Comparison of ENCODE assay signal across 8 cellular contexts in the genomic region with DNA sequence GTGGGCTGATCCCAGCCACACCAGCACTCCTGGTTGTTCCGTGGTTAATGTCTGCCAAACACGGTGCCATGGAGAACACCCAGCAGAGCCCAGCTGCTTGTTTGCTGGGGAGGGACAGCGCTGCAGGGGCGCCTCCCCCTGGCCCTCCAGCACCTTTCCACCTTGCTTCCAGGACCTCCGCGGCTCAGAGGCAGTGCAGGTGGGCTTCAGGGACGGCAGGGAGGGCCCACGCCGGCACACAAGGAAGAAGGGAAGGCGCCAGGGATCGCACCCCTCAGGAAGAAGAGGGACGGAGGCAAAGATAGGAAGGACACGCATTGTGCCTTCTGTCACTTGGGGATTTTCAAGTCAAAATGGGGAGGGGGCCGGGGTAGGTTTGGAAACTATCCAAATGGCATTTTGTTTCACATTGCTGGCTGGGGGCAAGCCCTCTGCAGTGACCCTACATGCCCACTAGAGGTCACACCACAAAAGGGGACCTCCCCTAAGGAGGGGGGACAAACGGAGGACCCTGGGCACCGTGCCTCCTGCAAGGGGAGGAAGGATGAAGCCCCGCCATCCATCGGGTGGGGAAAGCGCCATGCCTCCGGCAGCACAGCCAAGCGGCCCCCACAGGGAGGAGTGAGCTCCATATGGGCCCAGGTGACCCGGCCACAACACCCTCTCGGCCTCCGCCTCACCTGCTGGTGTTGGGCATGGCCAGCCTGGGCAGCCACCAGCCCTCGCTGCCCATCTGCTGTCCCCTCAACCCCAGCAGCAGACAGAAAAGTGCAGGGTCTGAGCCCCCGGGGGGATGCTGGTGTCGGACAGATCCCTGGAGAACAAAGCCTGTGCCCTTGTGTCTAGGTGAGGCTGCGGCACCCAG. TPM values are rescaled to one million over a fixed set of nuclear protein-coding genes. Genes with fewer than 3 reads are reported as not detected.
A peak's percentile ranks its signal among the peaks of the same experiment; 100 is the strongest.
DNase-seq lines count a peak whose midpoint lies in the region; ATAC-seq and TF ChIP-seq lines count a peak whose summit lies in the region.

No MANE protein-coding gene starts in this region.

- H3K36me3 Mint-ChIP-seq in CD8-positive, alpha-beta T cell: peaks cover 15% of the 10 kb centered on the region
- H3K36me3 Mint-ChIP-seq in activated B cell treated with CpG ODN at 0.5 μM for 24 hours (ENCODE audit: low read depth): peaks cover 18% of the 10 kb centered on the region

- H3K4me2 ChIP-seq in mesenchymal stem cell (ENCODE audit: low read length, poor library complexity, severe bottlenecking): no peak overlapping the region

- H3K27ac Mint-ChIP-seq in CD8-positive, alpha-beta T cell: no peak overlapping the region
- no peak overlapping the region for H3K27ac Mint-ChIP-seq in activated B cell treated with CpG ODN at 0.5 μM for 24 hours

- peak overlapping the region; percentile 8 for H4K91ac ChIP-seq in mesenchymal stem cell (ENCODE audit: low read length)

- POLR2A ChIA-PET in CD8-positive, alpha-beta T cell (lab: Charles Lee): no interaction called here
- POLR2A ChIA-PET in activated B cell treated with CpG ODN at 0.5 μM for 24 hours (lab: Charles Lee): interaction anchor here (1.1 kb wide), 1 partner anchor 59 kb away, joined by 3 read pairs; a partner anchor contains a TSS

- H3K27me3 ChIP-seq in CD8-positive, alpha-beta T cell (ENCODE audit: insufficient read depth, low read length): no peaks in the 10 kb centered on the region
- H3K27me3 ChIP-seq in dorsolateral prefrontal cortex: no peaks in the 10 kb centered on the region
- H3K27me3 ChIP-seq in mesenchymal stem cell (ENCODE audit: control insufficient read depth in 1 of 2, insufficient read depth in 1 of 2, low read length in 2 of 2): no peaks in the 10 kb centered on the region

- H2BK120ac ChIP-seq in mesenchymal stem cell (ENCODE audit: low read depth, low read length): no peak overlapping the region

- ATAC-seq in CD8-positive, alpha-beta T cell: peak; percentile 95
- ATAC-seq in HG02798 (IDR thresholded peaks at IDR 0.05; ENCODE audit: poor library complexity, unreplicated experiment) (peak; percentile 45), activated B cell treated with CpG ODN at 0.5 μM for 24 hours (ENCODE audit: low read depth) (peak; percentile 94), GM21447 (IDR thresholded peaks at IDR 0.05; ENCODE audit: unreplicated experiment) (no peak), GM19328 (IDR thresholded peaks at IDR 0.05; ENCODE audit: unreplicated experiment) (no peak)

- CTCF ChIA-PET in CD8-positive, alpha-beta T cell (lab: Charles Lee): interaction anchor here (0.7 to 2.8 kb wide), 13 partner anchors 8 to 312 kb away, joined by 3 to 17 read pairs (median 5); a partner anchor contains a TSS
- CTCF ChIA-PET in activated B cell treated with CpG ODN at 0.5 μM for 24 hours (lab: Charles Lee): interaction anchor here (1.9 to 2.7 kb wide), 3 partner anchors 63 to 311 kb away, joined by 6 to 13 read pairs (median 10); no protein-coding TSS in a partner anchor

- no peak overlapping the region for H2AFZ ChIP-seq in mesenchymal stem cell (ENCODE audit: low read depth, low read length)

- peak overlapping the region in 1 of 2 experiments; percentile 62 for H3K4ac ChIP-seq in mesenchymal stem cell (ENCODE audit: low read depth in 1 of 2, low read length in 2 of 2)

- peak overlapping the region in 1 of 2 experiments; percentile 23 for H3K23ac ChIP-seq in mesenchymal stem cell (ENCODE audit: low read length in 2 of 2)

- TF ChIP-seq CTCF in CD8-positive, alpha-beta T cell (IDR thresholded peaks at IDR 0.05): peak; percentile 80
- TF ChIP-seq CTCF in activated B cell treated with CpG ODN at 0.5 μM for 24 hours (IDR thresholded peaks at IDR 0.05): no peak
- TF ChIP-seq CTCF in dorsolateral prefrontal cortex (IDR thresholded peaks at IDR 0.05 in 54 of 56, conservative IDR thresholded peaks at IDR 0.05 in 2 of 56; ENCODE audit: low read depth in 1 of 56, partially characterized antibody in 56 of 56): peak; percentile 41 to 90 (median 81)

- no peaks in the 10 kb centered on the region for H3K9me3 Mint-ChIP-seq in CD8-positive, alpha-beta T cell
- H3K9me3 Mint-ChIP-seq in activated B cell treated with CpG ODN at 0.5 μM for 24 hours: no peaks in the 10 kb centered on the region

- H3K4me1 ChIP-seq in CD8-positive, alpha-beta T cell (ENCODE audit: insufficient read depth, low read length): peaks cover 3% of the 10 kb centered on the region
- H3K4me1 ChIP-seq in mesenchymal stem cell (ENCODE audit: control insufficient read depth, insufficient read depth, low read depth, low read length): peaks cover 18% of the 10 kb centered on the region

- H3K14ac ChIP-seq in mesenchymal stem cell (ENCODE audit: low read length in 2 of 2): peak overlapping the region in 1 of 2 experiments; percentile 12

- intact Hi-C loops in CD8-positive, alpha-beta T cell (cut with DNase I, micrococcal nuclease): loop anchor here (1.0 kb wide), 2 partner anchors 70 to 311 kb away; no protein-coding TSS in a partner anchor
- intact Hi-C loops in activated B cell treated with CpG ODN at 0.5 μM for 24 hours (cut with micrococcal nuclease) (loop anchor here (1.0 kb wide), 2 partner anchors 70 to 311 kb away; no protein-coding TSS in a partner anchor), dorsolateral prefrontal cortex (cut with DNase I) (loop anchor here (2.0 to 10.0 kb wide), 5 partner anchors 58 to 420 kb away; a partner anchor contains a TSS)

- H3K79me1 ChIP-seq in mesenchymal stem cell (replicated peaks; ENCODE audit: low read length, poor library complexity, severe bottlenecking): peaks cover 39% of the 10 kb centered on the region

- peak overlapping the region; percentile 55 for H4K8ac ChIP-seq in mesenchymal stem cell (ENCODE audit: low read length)

- H3K18ac ChIP-seq in mesenchymal stem cell (ENCODE audit: low read depth in 1 of 2, low read length in 2 of 2): no peak overlapping the region

- no peaks in the 10 kb centered on the region for H3K27me3 Mint-ChIP-seq in CD8-positive, alpha-beta T cell (ENCODE audit: low read depth)
- no peaks in the 10 kb centered on the region for H3K27me3 Mint-ChIP-seq in activated B cell treated with CpG ODN at 0.5 μM for 24 hours

- no peak overlapping the region for H2AK5ac ChIP-seq in mesenchymal stem cell (ENCODE audit: low read length, severe bottlenecking)

- 65% methylated on average over 28 of the region's 28 CpGs for WGBS in mesenchymal stem cell

- peaks cover 7% of the 10 kb centered on the region for H3K4me1 Mint-ChIP-seq in CD8-positive, alpha-beta T cell (ENCODE audit: low read depth)
- H3K4me1 Mint-ChIP-seq in activated B cell treated with CpG ODN at 0.5 μM for 24 hours: no peaks in the 10 kb centered on the region

- no peak overlapping the region for H3K27ac ChIP-seq in CD8-positive, alpha-beta T cell (ENCODE audit: low read depth, low read length)
- H3K27ac ChIP-seq in dorsolateral prefrontal cortex (peak overlapping the region in 42 of 59 donors; percentile 20 to 90 (median 58)), mesenchymal stem cell (ENCODE audit: low read length, poor library complexity, severe bottlenecking) (no peak overlapping the region)

- DNase-seq in CD8-positive, alpha-beta T cell: peak in 6 of 7 experiments; percentile 17 to 64 (median 52)
- DNase-seq in activated B cell treated with CpG ODN at 0.5 μM for 24 hours (peak; percentile 36), dorsolateral prefrontal cortex (peak in 3 of 10 donors; percentile 39 to 70 (median 40)), mesenchymal stem cell (peak; percentile 34), superior temporal gyrus (ENCODE audit: extremely low spot score) (peak; percentile 56)

- H2BK12ac ChIP-seq in mesenchymal stem cell (ENCODE audit: low read length in 2 of 2): peak overlapping the region in 1 of 2 experiments; percentile 51

- H3K9me3 ChIP-seq in CD8-positive, alpha-beta T cell (ENCODE audit: low read length): no peaks in the 10 kb centered on the region
- H3K9me3 ChIP-seq in mesenchymal stem cell (ENCODE audit: control insufficient read depth, low read length): no peaks in the 10 kb centered on the region

- H2BK15ac ChIP-seq in mesenchymal stem cell (ENCODE audit: low read depth, poor library complexity, severe bottlenecking): no peak overlapping the region

- H3K4me3 Mint-ChIP-seq in CD8-positive, alpha-beta T cell: no peak overlapping the region
- H3K4me3 Mint-ChIP-seq in activated B cell treated with CpG ODN at 0.5 μM for 24 hours: no peak overlapping the region

- peaks cover 9% of the 10 kb centered on the region for H3K36me3 ChIP-seq in CD8-positive, alpha-beta T cell (ENCODE audit: insufficient read depth, low read length)
- H3K36me3 ChIP-seq in mesenchymal stem cell (ENCODE audit: control insufficient read depth in 1 of 2, insufficient read depth in 2 of 2, low read depth in 1 of 2, low read length in 2 of 2): peaks cover 55 to 64% of the 10 kb centered on the region in 2 experiments

- no peak overlapping the region for H2BK5ac ChIP-seq in mesenchymal stem cell (ENCODE audit: low read depth, low read length, poor library complexity, severe bottlenecking)

- H3K9ac ChIP-seq in mesenchymal stem cell (ENCODE audit: low read length): peak overlapping the region; percentile 32

- no peak overlapping the region for H3K4me3 ChIP-seq in CD8-positive, alpha-beta T cell (ENCODE audit: low read depth, low read length)
- H3K4me3 ChIP-seq in dorsolateral prefrontal cortex: peak overlapping the region in 9 of 59 donors; percentile 8 to 43 (median 27)
- no peak overlapping the region for H3K4me3 ChIP-seq in mesenchymal stem cell (ENCODE audit: insufficient read depth in 1 of 2, low read depth in 1 of 2, low read length in 2 of 2)

RNA-seq across cellular contexts. Expression of a gene that starts 7.5 kb away (rescaled TPM):
- 1 to 10 TPM in 1 of 2 experiments, under 1 TPM in 1; 0.76 to 1.2 TPM for total RNA-seq in CD8-positive, alpha-beta T cell
- total RNA-seq in activated B cell treated with CpG ODN at 0.5 μM for 24 hours (1.7 and 2.1 TPM in 2 replicates), dorsolateral prefrontal cortex (10 to 100 TPM in 26 of 120 experiments, 1 to 10 TPM in 94; 3.5 to 15.9 (median 8.1) TPM)
- polyA plus RNA-seq in mesenchymal stem cell (2013, experiment 1 of 2): 3.7 TPM
- 3.9 TPM for polyA plus RNA-seq in mesenchymal stem cell (2013, experiment 2 of 2)

RNA-seq across cellular contexts. Expression of a gene that starts 58.9 kb away (rescaled TPM):
- total RNA-seq in CD8-positive, alpha-beta T cell: 10 to 100 TPM; 34.7 to 46.8 TPM
- total RNA-seq in activated B cell treated with CpG ODN at 0.5 μM for 24 hours: 26.0 and 27.1 TPM in 2 replicates
- 100 to 1,000 TPM in 6 of 120 experiments, 10 to 100 TPM in 114; 43.6 to 107 (median 78.8) TPM for total RNA-seq in dorsolateral prefrontal cortex
- polyA plus RNA-seq in mesenchymal stem cell (2013, experiment 1 of 2): 14.6 TPM
- 15.2 TPM for polyA plus RNA-seq in mesenchymal stem cell (2013, experiment 2 of 2)

Comparison
In these comparisons a context has a peak if more than half of its experiments do, and no peak if none do; other contexts are left out.
1. ATAC-seq: peak in CD8-positive, alpha-beta T cell (single experiment), HG02798 (single experiment) and activated B cell treated with CpG ODN at 0.5 μM for 24 hours (single experiment); none in GM21447 (single experiment) and GM19328 (single experiment).
2. H3K27ac ChIP-seq: peak in dorsolateral prefrontal cortex (42 of 59); none in CD8-positive, alpha-beta T cell (single experiment) and mesenchymal stem cell (single experiment).